In genomic region chrX:103927030-103927429, GRCh38 we compare ENCODE assay signal across 23 cellular contexts. TPM values are rescaled to one million over a fixed set of nuclear protein-coding genes. Genes with fewer than 3 reads are reported as not detected.
DNase-seq lines count a peak whose midpoint lies in the region; ATAC-seq and TF ChIP-seq lines count a peak whose summit lies in the region.
"Had no signal": no experiment of that assay in that cellular context is flagged by ENCODE, and none has a peak within 500 bp of the region (broad histone marks: within the 10 kb centered on the region; RNA-seq: fewer than 3 reads in every experiment).

No MANE protein-coding gene starts in this region.

- H3K36me3 Mint-ChIP-seq in activated naive CD8-positive, alpha-beta T cell treated with anti-CD3 and anti-CD28 coated beads for 36 hours = peaks cover 15% of the 10 kb centered on the region

- in situ Hi-C loops in G401 (cut with HindIII; ENCODE audit: low sequenced_read_pairs) (no loop called here), GM13976 (cut with MboI; ENCODE audit: low sequenced_read_pairs, unreplicated experiment) (no loop called here)

- ATAC-seq in GM19438 (IDR thresholded peaks at IDR 0.05; ENCODE audit: low read depth, unreplicated experiment) (peak; percentile 72), HG02678 (IDR thresholded peaks at IDR 0.05; ENCODE audit: unreplicated experiment) (peak; percentile 89), HG03469 (IDR thresholded peaks at IDR 0.05; ENCODE audit: unreplicated experiment) (peak; percentile 68), HG02973 (IDR thresholded peaks at IDR 0.05; ENCODE audit: unreplicated experiment) (no peak)

- no peaks in the 10 kb centered on the region for H3K9me3 Mint-ChIP-seq in activated naive CD8-positive, alpha-beta T cell treated with anti-CD3 and anti-CD28 coated beads for 36 hours

- H3K27me3 Mint-ChIP-seq in activated naive CD8-positive, alpha-beta T cell treated with anti-CD3 and anti-CD28 coated beads for 36 hours = no peaks in the 10 kb centered on the region
- H3K27me3 Mint-ChIP-seq: CD4-positive, CD25-positive, alpha-beta regulatory T cell had no signal

- H3K27ac Mint-ChIP-seq in activated naive CD8-positive, alpha-beta T cell treated with anti-CD3 and anti-CD28 coated beads for 36 hours = no peak overlapping the region
- H3K27ac Mint-ChIP-seq: neural progenitor cell had no signal

- no peak for TF ChIP-seq CTCF in GM13976 (IDR thresholded peaks at IDR 0.05; ENCODE audit: borderline replicate concordance, control extremely low read depth, extremely low read depth, insufficient read depth, missing control alignments)

- H3K4me1 Mint-ChIP-seq in activated naive CD8-positive, alpha-beta T cell treated with anti-CD3 and anti-CD28 coated beads for 36 hours = peaks cover 7% of the 10 kb centered on the region
- H3K4me1 Mint-ChIP-seq: neural progenitor cell had no signal

- H3K4me3 Mint-ChIP-seq in activated naive CD8-positive, alpha-beta T cell treated with anti-CD3 and anti-CD28 coated beads for 36 hours = no peak overlapping the region
- H3K4me3 Mint-ChIP-seq: CD4-positive, CD25-positive, alpha-beta regulatory T cell; neural progenitor cell had no signal

- DNase-seq in G401 (ENCODE audit: low spot score) (peak; percentile 9), NCI-H2196 treated with DMSO at 0.1 percent for 48 hours (lab: John Stamatoyannopoulos, UW; ENCODE audit: unreplicated experiment) (no peak), GM13976 (ENCODE audit: low spot score) (no peak)
- no peak for DNase-seq in activated naive CD8-positive, alpha-beta T cell treated with anti-CD3 and anti-CD28 coated beads for 36 hours
- DNase-seq: activated CD4-positive, alpha-beta T cell treated with anti-CD3 and anti-CD28 coated beads for 1 hour; aorta; CD4-positive, CD25-positive, alpha-beta regulatory T cell; DMS79; H7; kidney glomerular epithelial cell; MG63; NCI-H187 treated with DMSO at 0.1 percent for 48 hours; NCI-H524; SJCRH30; stimulated activated CD4-positive, alpha-beta T cell treated with anti-CD3 and anti-CD28 coated beads, Interleukin-12 subunit alpha, Interleukin-12 subunit beta, amount 100 ng/mL, for 4 hours; stimulated activated naive CD4-positive, alpha-beta T cell treated with Interleukin-2 at 50 U/mL for 16 hours; T-helper 9 cell; upper lobe of left lung had no signal

RNA-seq across cellular contexts. Expression of gene TMSB15B, which starts 35.4 kb away (rescaled TPM):
- total RNA-seq in G401 (2014; rRNA removed; shearing (Covaris generic)) = not detected in 2 replicates
- 1 to 10 TPM; 7.3 to 8.0 TPM for total RNA-seq in activated naive CD8-positive, alpha-beta T cell treated with anti-CD3 and anti-CD28 coated beads for 36 hours
